ENCODE assay signal across 14 cellular contexts in the genomic region with DNA sequence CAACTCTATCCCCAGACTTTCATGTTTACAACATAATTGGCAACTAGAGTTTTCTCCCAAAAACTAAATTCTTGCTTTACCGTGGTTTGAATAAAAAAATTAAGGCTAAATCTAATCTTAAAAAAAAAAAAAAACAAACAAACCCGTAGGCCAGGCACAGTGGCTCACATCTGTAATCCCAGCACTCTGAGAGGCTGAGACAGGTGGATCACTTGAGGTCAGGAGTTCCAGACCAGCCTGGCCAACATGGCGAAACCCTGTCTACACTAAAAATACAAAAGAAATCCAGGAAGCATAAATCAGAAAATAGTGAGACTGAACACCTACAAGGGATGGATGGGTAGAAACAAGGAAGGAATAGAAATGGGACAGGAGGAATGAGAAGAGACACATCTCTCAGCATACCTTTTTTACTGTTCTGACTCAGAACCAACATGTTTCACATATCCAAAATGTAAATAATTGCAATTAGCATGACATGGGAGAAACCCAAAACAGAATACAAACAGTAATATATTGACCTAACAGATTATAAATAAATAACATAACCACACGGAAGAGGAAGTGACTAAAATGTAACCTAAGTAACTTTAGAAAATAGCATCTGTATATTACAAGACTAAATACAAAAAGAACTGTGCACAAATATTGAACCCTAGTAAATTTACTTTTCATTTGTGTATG. TPM values are rescaled to one million over a fixed set of nuclear protein-coding genes. Genes with fewer than 3 reads are reported as not detected.
DNase-seq lines count a peak whose midpoint lies in the region; ATAC-seq and TF ChIP-seq lines count a peak whose summit lies in the region.
"Had no signal": no experiment of that assay in that cellular context is flagged by ENCODE, and none has a peak within 500 bp of the region (broad histone marks: within the 10 kb centered on the region; RNA-seq: fewer than 3 reads in every experiment).

No MANE protein-coding gene starts in this region.

- no peaks in the 10 kb centered on the region for H3K27me3 Mint-ChIP-seq in activated CD4-positive, alpha-beta T cell treated with anti-CD3 and anti-CD28 coated beads, Interleukin-2, amount 10 ng/mL, durations not matched to agents 7 days and 5 days
- H3K27me3 Mint-ChIP-seq in naive thymus-derived CD8-positive, alpha-beta T cell, result no peaks in the 10 kb centered on the region

- no peaks in the 10 kb centered on the region for H3K9me3 Mint-ChIP-seq in activated CD4-positive, alpha-beta T cell treated with anti-CD3 and anti-CD28 coated beads, Interleukin-2, amount 10 ng/mL, durations not matched to agents 7 days and 5 days
- no peaks in the 10 kb centered on the region for H3K9me3 Mint-ChIP-seq in naive thymus-derived CD8-positive, alpha-beta T cell
- H3K9me3 Mint-ChIP-seq: nephron had no signal

- DNase-seq in activated CD4-positive, alpha-beta T cell treated with anti-CD3 and anti-CD28 coated beads, Interleukin-2, amount 10 ng/mL, durations not matched to agents 7 days and 5 days, result no peak
- no peak for DNase-seq in activated CD4-positive, alpha-beta T cell treated with anti-CD3 and anti-CD28 coated beads for 1 hour
- no peak for DNase-seq in naive thymus-derived CD8-positive, alpha-beta T cell
- DNase-seq in suprapubic skin (ENCODE audit: low spot score in 2 of 2) (no peak), spleen (no peak), dorsolateral prefrontal cortex (no peak)
- DNase-seq: adrenal gland; NCI-H1105 treated with DMSO at 0.1 percent for 48 hours; stimulated activated CD4-positive, alpha-beta T cell treated with anti-CD3 and anti-CD28 coated beads, Interleukin-1b, Interleukin-23, amount 100 ng/mL, for 48 hours; thyroid gland had no signal

- no peak for TF ChIP-seq CTCF in suprapubic skin (IDR thresholded peaks at IDR 0.05)
- no peak for TF ChIP-seq CTCF in spleen (IDR thresholded peaks at IDR 0.05 in 8 of 11, conservative IDR thresholded peaks at IDR 0.05 in 3 of 11)
- TF ChIP-seq CTCF in dorsolateral prefrontal cortex (IDR thresholded peaks at IDR 0.05 in 54 of 56, conservative IDR thresholded peaks at IDR 0.05 in 2 of 56; ENCODE audit: low read depth in 1 of 56, partially characterized antibody in 56 of 56), result no peak

- intact Hi-C loops in spleen (cut with DNase I; ENCODE audit: low total_unique reads) (no loop called here), dorsolateral prefrontal cortex (cut with DNase I) (no loop called here)

- 80% methylated on average over 4 of the region's 4 CpGs for whole genome bisulfite sequencing in suprapubic skin
- 68 to 79% (median 69%) methylated on average over 4 of the region's 4 CpGs for WGBS in spleen, 5 donors

- ATAC-seq in GM21529 (IDR thresholded peaks at IDR 0.05; ENCODE audit: unreplicated experiment) (peak; percentile 83), HG03175 (IDR thresholded peaks at IDR 0.05; ENCODE audit: unreplicated experiment) (peak; percentile 87)
- no peak for ATAC-seq in naive thymus-derived CD8-positive, alpha-beta T cell
- ATAC-seq: Panc1 had no signal

- TF ChIP-seq POLR2A in suprapubic skin (IDR thresholded peaks at IDR 0.05) (no peak), spleen (IDR thresholded peaks at IDR 0.05) (no peak)

- H3K27ac Mint-ChIP-seq in activated CD4-positive, alpha-beta T cell treated with anti-CD3 and anti-CD28 coated beads, Interleukin-2, amount 10 ng/mL, durations not matched to agents 7 days and 5 days, result peak overlapping the region; percentile 56
- H3K27ac Mint-ChIP-seq in naive thymus-derived CD8-positive, alpha-beta T cell, result peak overlapping the region; percentile 69 to 95 (median 86)
- H3K27ac Mint-ChIP-seq: nephron had no signal

- no peaks in the 10 kb centered on the region for H3K27me3 ChIP-seq in suprapubic skin
- no peaks in the 10 kb centered on the region for H3K27me3 ChIP-seq in spleen (replicated peaks in 1 of 7)
- H3K27me3 ChIP-seq in dorsolateral prefrontal cortex, result no peaks in the 10 kb centered on the region
- H3K27me3 ChIP-seq: adrenal gland, thyroid gland had no signal

- H3K36me3 Mint-ChIP-seq in activated CD4-positive, alpha-beta T cell treated with anti-CD3 and anti-CD28 coated beads, Interleukin-2, amount 10 ng/mL, durations not matched to agents 7 days and 5 days (ENCODE audit: low read depth), result peaks cover 66% of the 10 kb centered on the region
- H3K36me3 Mint-ChIP-seq in naive thymus-derived CD8-positive, alpha-beta T cell, result peaks cover 0 to 41% (median 0%) of the 10 kb centered on the region in 3 donors

- CTCF ChIA-PET in activated CD4-positive, alpha-beta T cell treated with anti-CD3 and anti-CD28 coated beads, Interleukin-2, amount 10 ng/mL, durations not matched to agents 7 days and 5 days (lab: Charles Lee), result interaction anchor here (1.0 kb wide), 1 partner anchor 35 kb away, joined by 3 read pairs; no protein-coding TSS in a partner anchor

- H3K4me3 ChIP-seq in suprapubic skin (no peak overlapping the region), spleen (no peak overlapping the region), dorsolateral prefrontal cortex (no peak overlapping the region)
- H3K4me3 ChIP-seq: adrenal gland, thyroid gland had no signal

- TF ChIP-seq EP300 in suprapubic skin (IDR thresholded peaks at IDR 0.05), result no peak

- peaks cover 86% of the 10 kb centered on the region for H3K4me1 Mint-ChIP-seq in activated CD4-positive, alpha-beta T cell treated with anti-CD3 and anti-CD28 coated beads, Interleukin-2, amount 10 ng/mL, durations not matched to agents 7 days and 5 days
- peaks cover 55 to 98% (median 94%) of the 10 kb centered on the region in 4 donors for H3K4me1 Mint-ChIP-seq in naive thymus-derived CD8-positive, alpha-beta T cell
- H3K4me1 Mint-ChIP-seq: nephron had no signal

- H3K27ac ChIP-seq in suprapubic skin, result no peak overlapping the region
- H3K27ac ChIP-seq in spleen, result no peak overlapping the region
- H3K27ac ChIP-seq in dorsolateral prefrontal cortex, result no peak overlapping the region
- H3K27ac ChIP-seq: adrenal gland, thyroid gland had no signal

- H3K36me3 ChIP-seq in suprapubic skin (no peaks in the 10 kb centered on the region), spleen (peaks cover 0 to 1% (median 0%) of the 10 kb centered on the region in 6 donors)
- H3K36me3 ChIP-seq: adrenal gland, thyroid gland had no signal

- no peak overlapping the region for H3K4me3 Mint-ChIP-seq in activated CD4-positive, alpha-beta T cell treated with anti-CD3 and anti-CD28 coated beads, Interleukin-2, amount 10 ng/mL, durations not matched to agents 7 days and 5 days
- peak overlapping the region in 9 of 10 donors; percentile 48 to 82 (median 57) for H3K4me3 Mint-ChIP-seq in naive thymus-derived CD8-positive, alpha-beta T cell
- H3K4me3 Mint-ChIP-seq: nephron had no signal

- no peaks in the 10 kb centered on the region for H3K9me3 ChIP-seq in suprapubic skin
- H3K9me3 ChIP-seq in spleen, result no peaks in the 10 kb centered on the region
- H3K9me3 ChIP-seq: adrenal gland, thyroid gland had no signal

- POLR2A ChIA-PET in activated CD4-positive, alpha-beta T cell treated with anti-CD3 and anti-CD28 coated beads, Interleukin-2, amount 10 ng/mL, durations not matched to agents 7 days and 5 days (lab: Charles Lee), result no interaction called here
- POLR2A ChIA-PET in naive thymus-derived CD8-positive, alpha-beta T cell (lab: Charles Lee), result interaction anchor here (0.6 to 2.3 kb wide), 2 partner anchors 11 to 28 kb away, joined by 5 to 8 read pairs; no protein-coding TSS in a partner anchor

- H3K4me1 ChIP-seq in suprapubic skin, result peaks cover 16% of the 10 kb centered on the region
- H3K4me1 ChIP-seq in spleen, result peaks cover 3 to 81% (median 13%) of the 10 kb centered on the region in 6 donors

RNA-seq across cellular contexts. Expression of gene MGAT4A, which starts 17.5 kb away (rescaled TPM):
- 100 to 1,000 TPM in 1 of 2 experiments, 10 to 100 TPM in 1; 93.9 to 109 TPM for total RNA-seq in activated CD4-positive, alpha-beta T cell treated with anti-CD3 and anti-CD28 coated beads, Interleukin-2, amount 10 ng/mL, durations not matched to agents 7 days and 5 days
- 100 to 1,000 TPM; 291 to 295 TPM for total RNA-seq in naive thymus-derived CD8-positive, alpha-beta T cell
- polyA plus RNA-seq in naive thymus-derived CD8-positive, alpha-beta T cell, result 100 to 1,000 TPM; 285 to 350 (median 310) TPM
- total RNA-seq in suprapubic skin (10 to 100 TPM in 3 of 4 donors, 1 to 10 TPM in 1; 6.4 to 13.8 (median 11.7) TPM), spleen (10 to 100 TPM; 30.4 to 45.9 (median 33.9) TPM), dorsolateral prefrontal cortex (10 to 100 TPM; 42.8 to 86.5 (median 65.9) TPM)
- 10 to 100 TPM in 1 of 3 donors, 1 to 10 TPM in 2; 5.7 to 10.7 (median 6.2) TPM for polyA plus RNA-seq in spleen

Comparison
In these comparisons a context has a peak if more than half of its experiments do, and no peak if none do; other contexts are left out.
1. ATAC-seq: peak in GM21529 (single experiment) and HG03175 (single experiment); none in naive thymus-derived CD8-positive, alpha-beta T cell (0 of 2).